21 cellular contexts compared by ENCODE assay signal in the genomic region with DNA sequence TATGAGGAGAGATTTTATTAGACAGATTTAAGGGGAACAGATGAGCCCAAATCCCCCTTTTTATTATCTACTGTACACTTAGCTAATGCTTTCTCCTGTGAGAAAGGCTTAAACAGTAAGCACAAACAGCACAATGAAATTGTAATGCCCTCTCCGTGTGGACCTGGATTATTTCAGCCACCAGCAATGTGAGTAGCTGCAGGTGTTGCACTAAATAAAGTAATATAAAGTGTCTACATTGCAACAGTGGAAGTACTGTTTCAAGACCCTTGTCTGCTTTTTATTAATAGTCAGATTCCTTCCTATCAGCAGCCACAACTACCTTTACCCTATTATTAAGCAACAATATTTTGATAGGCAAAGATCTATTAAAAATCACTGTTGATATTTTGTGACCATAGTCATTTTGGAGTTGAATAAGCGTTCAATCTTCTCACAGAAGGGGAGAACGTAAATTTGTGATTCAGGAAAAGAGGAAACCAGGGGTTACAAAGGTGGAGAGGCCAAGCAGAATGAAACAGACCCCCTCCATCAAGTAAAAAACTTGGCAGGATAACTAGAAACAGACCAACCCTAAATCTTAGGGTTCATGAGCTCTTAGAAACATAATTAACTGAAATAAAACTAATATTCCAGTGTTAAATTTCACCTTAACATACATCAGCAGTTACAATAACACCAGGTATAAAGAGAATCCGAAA.
A peak's percentile ranks its signal among the peaks of the same experiment; 100 is the strongest.
DNase-seq lines count a peak whose midpoint lies in the region; ATAC-seq and TF ChIP-seq lines count a peak whose summit lies in the region.
"Had no signal": no experiment of that assay in that cellular context is flagged by ENCODE, and none has a peak within 500 bp of the region (broad histone marks: within the 10 kb centered on the region; RNA-seq: fewer than 3 reads in every experiment).

No MANE protein-coding gene starts in this region.

- H3K36me3 Mint-ChIP-seq in chondrocyte (ENCODE audit: low read depth) (no peaks in the 10 kb centered on the region), nephron (ENCODE audit: low read depth) (no peaks in the 10 kb centered on the region)
- H3K36me3 Mint-ChIP-seq: activated CD8-positive, alpha-beta memory T cell treated with anti-CD3 and anti-CD28 coated beads, Interleukin-2, amount 10 ng/mL, durations not matched to agents 7 days and 5 days had no signal

- no peaks in the 10 kb centered on the region for H3K27me3 Mint-ChIP-seq in chondrocyte (ENCODE audit: low read depth)
- peaks cover 5% of the 10 kb centered on the region for H3K27me3 Mint-ChIP-seq in nephron (ENCODE audit: low read depth)

- TF ChIP-seq CTCF in heart left ventricle (IDR thresholded peaks at IDR 0.05) (no peak), chondrocyte (IDR thresholded peaks at IDR 0.05) (no peak), nephron (IDR thresholded peaks at IDR 0.05; ENCODE audit: unreplicated experiment in 3 of 3) (no peak)

- peak overlapping the region in 9 of 12 donors; percentile 35 to 81 (median 77) for H3K27ac ChIP-seq in heart left ventricle
- peak overlapping the region; percentile 6 to 60 for H3K27ac ChIP-seq in aorta (ENCODE audit: low read depth in 1 of 2, low read length in 2 of 2)
- H3K27ac ChIP-seq: A549, KMS-11, ovary, suprapubic skin had no signal

- no peaks in the 10 kb centered on the region for H3K9me3 Mint-ChIP-seq in chondrocyte (ENCODE audit: low read depth)
- no peaks in the 10 kb centered on the region for H3K9me3 Mint-ChIP-seq in nephron

- intact Hi-C loops in heart left ventricle (cut with DNase I): loop anchor here in 1 of 10 donors (10.0 kb wide), 1 partner anchor 86 kb away; no protein-coding TSS in a partner anchor
- intact Hi-C loops in left cardiac atrium (cut with DNase I): no loop called here
- intact Hi-C loops in aorta (cut with DNase I): no loop called here

- H3K9me3 ChIP-seq in heart left ventricle: no peaks in the 10 kb centered on the region
- H3K9me3 ChIP-seq in aorta (ENCODE audit: control insufficient read depth, low read length): no peaks in the 10 kb centered on the region
- H3K9me3 ChIP-seq: A549, ovary, SJCRH30, suprapubic skin had no signal

- TF ChIP-seq POLR2A in heart left ventricle (IDR thresholded peaks at IDR 0.05): no peak

- peaks cover 0 to 31% (median 7%) of the 10 kb centered on the region in 12 donors for H3K4me1 ChIP-seq in heart left ventricle
- H3K4me1 ChIP-seq in aorta (ENCODE audit: control insufficient read depth in 1 of 2, insufficient read depth in 2 of 2, low read length in 2 of 2): peaks cover 0 to 6% of the 10 kb centered on the region in 2 donors
- H3K4me1 ChIP-seq: A549 had no signal

- DNase-seq in heart left ventricle (no peak), left cardiac atrium (no peak), chondrocyte (ENCODE audit: low spot score) (no peak), aorta (no peak), COLO829 (ENCODE audit: low spot score) (no peak), activated gamma-delta T cell treated with Interleukin-2 at 50 U/mL for 16 hours (no peak), AG08395 (ENCODE audit: low spot score) (no peak)
- DNase-seq: activated CD4-positive, alpha-beta T cell treated with anti-CD3 and anti-CD28 coated beads for 1 hour; activated CD8-positive, alpha-beta memory T cell treated with anti-CD3 and anti-CD28 coated beads, Interleukin-2, amount 10 ng/mL, durations not matched to agents 7 days and 5 days; kidney glomerular epithelial cell; NCI-H1092; NCI-H2081; NCI-H510A treated with DMSO at 0.1 percent for 48 hours; ovary; SJCRH30; stimulated activated CD4-positive, alpha-beta T cell treated with anti-CD3 and anti-CD28 coated beads, Interleukin-4, amount 100 ng/mL, for 24 hours; T-helper 9 cell had no signal

- no peak overlapping the region for H3K4me3 ChIP-seq in heart left ventricle
- H3K4me3 ChIP-seq in aorta (ENCODE audit: low read length in 2 of 2): no peak overlapping the region
- H3K4me3 ChIP-seq: A549, ovary had no signal

- ATAC-seq in heart left ventricle (no peak), left cardiac atrium (no peak), aorta (ENCODE audit: low FRiP score) (no peak)
- ATAC-seq: activated CD8-positive, alpha-beta memory T cell treated with anti-CD3 and anti-CD28 coated beads, Interleukin-2, amount 10 ng/mL, durations not matched to agents 7 days and 5 days had no signal

- H3K36me3 ChIP-seq in heart left ventricle (no peaks in the 10 kb centered on the region), aorta (ENCODE audit: control insufficient read depth in 1 of 2, insufficient read depth in 2 of 2, low read length in 1 of 2) (no peaks in the 10 kb centered on the region)
- H3K36me3 ChIP-seq: ovary, SJCRH30, suprapubic skin had no signal

- H3K4me1 Mint-ChIP-seq in chondrocyte (ENCODE audit: low read depth) (peaks cover 58% of the 10 kb centered on the region), nephron (peaks cover 42% of the 10 kb centered on the region)
- H3K4me1 Mint-ChIP-seq: activated CD8-positive, alpha-beta memory T cell treated with anti-CD3 and anti-CD28 coated beads, Interleukin-2, amount 10 ng/mL, durations not matched to agents 7 days and 5 days had no signal

- H3K4me3 Mint-ChIP-seq in chondrocyte (ENCODE audit: unreplicated experiment) (peak overlapping the region; percentile 89), nephron (peak overlapping the region in 1 of 3 experiments; percentile 41)
- H3K4me3 Mint-ChIP-seq: activated CD8-positive, alpha-beta memory T cell treated with anti-CD3 and anti-CD28 coated beads, Interleukin-2, amount 10 ng/mL, durations not matched to agents 7 days and 5 days had no signal

- H3K27me3 ChIP-seq in heart left ventricle: peaks cover 0 to 11% (median 0%) of the 10 kb centered on the region in 9 donors
- H3K27me3 ChIP-seq in aorta (ENCODE audit: control insufficient read depth in 1 of 2, insufficient read depth in 2 of 2, low read length in 1 of 2): no peaks in the 10 kb centered on the region
- H3K27me3 ChIP-seq: ovary, SJCRH30 had no signal

- H3K27ac Mint-ChIP-seq in chondrocyte (ENCODE audit: unreplicated experiment) (peak overlapping the region; percentile 98), nephron (peak overlapping the region in 2 of 3 experiments; percentile 51 to 90)
- H3K27ac Mint-ChIP-seq: activated CD8-positive, alpha-beta memory T cell treated with anti-CD3 and anti-CD28 coated beads, Interleukin-2, amount 10 ng/mL, durations not matched to agents 7 days and 5 days had no signal

- WGBS in heart left ventricle, 4 donors: 74 to 82% (median 78%) methylated on average over 4 of the region's 4 CpGs
- 52 to 64% methylated on average over 4 of the region's 4 CpGs for WGBS in aorta, 2 donors
